ENCODE assay signal across 9 cellular contexts in genomic region chr6:73309784-73310502, GRCh38. TPM values are rescaled to one million over a fixed set of nuclear protein-coding genes. Genes with fewer than 3 reads are reported as not detected.
DNase-seq lines count a peak whose midpoint lies in the region; ATAC-seq, FAIRE-seq and TF ChIP-seq lines count a peak whose summit lies in the region.
"Had no signal": no experiment of that assay in that cellular context is flagged by ENCODE, and none has a peak within 500 bp of the region (broad histone marks: within the 10 kb centered on the region; RNA-seq: fewer than 3 reads in every experiment).

No MANE protein-coding gene starts in this region.

- no peak overlapping the region for H3K27ac ChIP-seq in H1 (ENCODE audit: low read depth, low read length)
- H3K27ac ChIP-seq in mesodermal cell (ENCODE audit: low read depth, low read length, severe bottlenecking) = peak overlapping the region; percentile 36

- no peak overlapping the region for H2BK20ac ChIP-seq in H1 (ENCODE audit: low read length)

- no peaks in the 10 kb centered on the region for H3K9me3 Mint-ChIP-seq in activated CD4-positive, alpha-beta memory T cell treated with anti-CD3 and anti-CD28 coated beads for 36 hours

- H2BK15ac ChIP-seq in H1 (ENCODE audit: low read length) = no peak overlapping the region

- peaks cover 18% of the 10 kb centered on the region for H3K27me3 Mint-ChIP-seq in activated CD4-positive, alpha-beta memory T cell treated with anti-CD3 and anti-CD28 coated beads for 36 hours

- no peaks in the 10 kb centered on the region for H4K20me1 ChIP-seq in H1 (replicated peaks in 1 of 2; ENCODE audit: control insufficient read depth in 1 of 2, insufficient read depth in 2 of 2, low read length in 2 of 2)

- no peak overlapping the region; the same call in 1 of the 2 replicates for H2BK5ac ChIP-seq in H1 (ENCODE audit: low read depth, low read length)

- H3K23me2 ChIP-seq in H1 (ENCODE audit: low read depth, low read length) = peaks cover 1% of the 10 kb centered on the region; the same call in 1 of the 2 replicates

- TF ChIP-seq EP300 in H1 (IDR thresholded peaks at IDR 0.05; ENCODE audit: borderline replicate concordance in 1 of 2, low read depth in 2 of 2, low read length in 2 of 2) = no peak

- H4K91ac ChIP-seq in H1 (replicated peaks; ENCODE audit: insufficient read length, low read length) = peak overlapping the region; percentile 25

- no peaks in the 10 kb centered on the region for H3K79me1 ChIP-seq in H1 (ENCODE audit: low read depth, low read length)

- peak overlapping the region; percentile 91 for H3K4me3 Mint-ChIP-seq in activated CD4-positive, alpha-beta memory T cell treated with anti-CD3 and anti-CD28 coated beads for 36 hours

- peak overlapping the region; percentile 77 for H3K27ac Mint-ChIP-seq in activated CD4-positive, alpha-beta memory T cell treated with anti-CD3 and anti-CD28 coated beads for 36 hours

- peak overlapping the region; percentile 53 to 69 (median 61) for H3K4me3 ChIP-seq in H1 (ENCODE audit: extremely low read depth in 1 of 4, insufficient read depth in 2 of 4, low read depth in 3 of 4, low read length in 4 of 4)
- peak overlapping the region; percentile 59 for H3K4me3 ChIP-seq in mesodermal cell (ENCODE audit: extremely low read depth, insufficient read depth, low read length, poor library complexity, severe bottlenecking)

- TF ChIP-seq RAD21 in H1 (IDR thresholded peaks at IDR 0.05 in 1 of 2, conservative IDR thresholded peaks at IDR 0.05 in 1 of 2; ENCODE audit: low read depth in 2 of 2, low read length in 2 of 2) = peak in 1 of 2 experiments; percentile 42; a peak in 2 of 4 replicates

- H3K79me2 ChIP-seq in H1 (ENCODE audit: control insufficient read depth in 1 of 2, insufficient read depth in 2 of 2, low read length in 2 of 2) = no peaks in the 10 kb centered on the region

- no peak overlapping the region for H3K23ac ChIP-seq in H1 (ENCODE audit: insufficient read length)

- peak overlapping the region in 3 of 4 experiments; percentile 55 to 66 (median 64); a peak in 6 of 7 replicates for H3K9ac ChIP-seq in H1 (replicated peaks in 1 of 4; ENCODE audit: extremely low read depth in 1 of 4, low read depth in 3 of 4, low read length in 3 of 4)

- 34% methylated on average over 49 of the region's 59 CpGs; no CpG with 5 or more reads in 1 of the 2 experiments for WGBS in H1 (ENCODE audit: extremely low coverage in 1 of 2, insufficient coverage in 1 of 2, insufficient read length in 1 of 2, insufficient replicate concordance in 2 of 2, low coverage in 1 of 2, low lambda C conversion rate in 2 of 2, missing lambda C conversion rate in 1 of 2), 2 experiments
- WGBS in mesodermal cell (ENCODE audit: insufficient coverage in 2 of 2), 2 experiments = 4 to 6% methylated on average over 51 to 53 of the region's 59 CpGs

- CTCF ChIA-PET in activated CD4-positive, alpha-beta memory T cell treated with anti-CD3 and anti-CD28 coated beads for 36 hours (lab: Charles Lee) = interaction anchor here (0.6 to 3.4 kb wide), 8 partner anchors 18 to 141 kb away, joined by 3 to 15 read pairs (median 3); no protein-coding TSS in a partner anchor
- CTCF ChIA-PET in H1 (lab: Charles Lee; ENCODE audit: partially characterized antibody) = interaction anchor here (0.7 to 3.3 kb wide), 10 partner anchors 11 to 79 kb away, joined by 3 to 18 read pairs (median 6); no protein-coding TSS in a partner anchor

- H3K4me1 ChIP-seq in H1 (replicated peaks in 1 of 4; ENCODE audit: control insufficient read depth in 3 of 4, insufficient read depth in 4 of 4, low read length in 3 of 4) (peaks cover 0 to 9% (median 0%) of the 10 kb centered on the region in 4 experiments; a peak in 2 of 7 replicates), mesodermal cell (ENCODE audit: control insufficient read depth, insufficient read depth, low read length, poor library complexity, severe bottlenecking) (no peaks in the 10 kb centered on the region)

- H3K36me3 Mint-ChIP-seq in activated CD4-positive, alpha-beta memory T cell treated with anti-CD3 and anti-CD28 coated beads for 36 hours = peaks cover 4% of the 10 kb centered on the region

- H3K56ac ChIP-seq in H1 (replicated peaks; ENCODE audit: insufficient read length, low read depth, low read length) = no peak overlapping the region

- no peak for FAIRE-seq in H1 (lab: Jason Lieb, UNC)
- FAIRE-seq: TTC549 had no signal

- H3K14ac ChIP-seq in H1 (ENCODE audit: insufficient read length) = peak overlapping the region; percentile 31

- intact Hi-C loops in activated CD4-positive, alpha-beta memory T cell treated with anti-CD3 and anti-CD28 coated beads for 36 hours (cut with micrococcal nuclease) = loop anchor here (1.0 to 10.0 kb wide), 3 partner anchors 47 to 685 kb away; partner anchors contain the start of genes KCNQ5 and KHDC1

- DNase-seq in AG09319 (ENCODE audit: extremely low read depth, low read depth) (no peak), NCI-H345 treated with DMSO at 0.1 percent for 48 hours (lab: John Stamatoyannopoulos, UW; ENCODE audit: unreplicated experiment) (peak; percentile 65), H1 (ENCODE audit: low read depth in 1 of 2, low spot score in 2 of 2) (peak in 1 of 2 experiments; percentile 61)
- DNase-seq in activated CD4-positive, alpha-beta memory T cell treated with anti-CD3 and anti-CD28 coated beads for 36 hours = peak; percentile 77
- DNase-seq in stimulated activated CD8-positive, alpha-beta memory T cell treated with anti-CD3 and anti-CD28 coated beads, Interleukin-2, amount 100 ng/mL, for 48 hours (ENCODE audit: low read depth in 2 of 2) = peak; percentile 54 to 64

- H3K27me3 ChIP-seq in H1 (replicated peaks in 1 of 4; ENCODE audit: control insufficient read depth in 3 of 4, extremely low read depth in 1 of 4, insufficient read depth in 3 of 4, low read length in 3 of 4) = no peaks in the 10 kb centered on the region

- H4K5ac ChIP-seq in H1 (ENCODE audit: insufficient read length, low read depth, low read length) = peak overlapping the region; percentile 18

- peak overlapping the region; percentile 68 for H2BK12ac ChIP-seq in H1 (ENCODE audit: low read depth, low read length)

- ATAC-seq in GM18861 (IDR thresholded peaks at IDR 0.05; ENCODE audit: unreplicated experiment) = peak; percentile 93
- peak; percentile 88 for ATAC-seq in HG03060 (IDR thresholded peaks at IDR 0.05; ENCODE audit: low read depth, unreplicated experiment)

- TF ChIP-seq CTCF in AG09319 (IDR thresholded peaks at IDR 0.05; ENCODE audit: low read depth, low read length) (peak; percentile 75), H1 (IDR thresholded peaks at IDR 0.05; ENCODE audit: control extremely low read depth in 1 of 3, insufficient read depth in 1 of 3, low read depth in 1 of 3, low read length in 3 of 3) (peak; percentile 21 to 34 (median 33); a peak in 3 of 4 replicates)

- H3K36me3 ChIP-seq in H1 (ENCODE audit: control insufficient read depth in 2 of 4, insufficient read depth in 4 of 4, low read length in 3 of 4) = no peaks in the 10 kb centered on the region
- H3K36me3 ChIP-seq in mesodermal cell (ENCODE audit: control insufficient read depth, insufficient read depth, low read length) = no peaks in the 10 kb centered on the region

- no peak overlapping the region for H2AK5ac ChIP-seq in H1 (ENCODE audit: low read depth, low read length)

- H3K4ac ChIP-seq in H1 (replicated peaks; ENCODE audit: insufficient read length, low read depth, low read length) = peak overlapping the region; percentile 24

- H2AFZ ChIP-seq in H1 (ENCODE audit: low read length) = peak overlapping the region; percentile 74; the same call in 1 of the 2 replicates

- peak overlapping the region; percentile 51 for H2BK120ac ChIP-seq in H1 (replicated peaks; ENCODE audit: low read depth, low read length)

- peak overlapping the region; percentile 75 to 97 for H3K4me2 ChIP-seq in H1 (ENCODE audit: insufficient read depth in 1 of 2, low read depth in 2 of 2, low read length in 2 of 2)

- peak overlapping the region; percentile 85 for H4K8ac ChIP-seq in H1 (ENCODE audit: extremely low read depth, insufficient read depth, low read length)

- H3K4me1 Mint-ChIP-seq in activated CD4-positive, alpha-beta memory T cell treated with anti-CD3 and anti-CD28 coated beads for 36 hours (ENCODE audit: low read depth) = peaks cover 19% of the 10 kb centered on the region

- H3K9me3 ChIP-seq in H1 (ENCODE audit: insufficient read depth in 2 of 2, low read depth in 1 of 2, low read length in 1 of 2) (peaks cover 0 to 5% of the 10 kb centered on the region in 2 experiments; a peak in 1 of 4 replicates), mesodermal cell (ENCODE audit: control insufficient read depth, low read length) (no peaks in the 10 kb centered on the region)

- POLR2A ChIA-PET in activated CD4-positive, alpha-beta memory T cell treated with anti-CD3 and anti-CD28 coated beads for 36 hours (lab: Charles Lee) = interaction anchor here (0.5 to 0.9 kb wide), 4 partner anchors 19 to 156 kb away, joined by 3 to 4 read pairs (median 3); partner anchors contain the start of gene KHDC1
- POLR2A ChIA-PET in H1 (lab: Charles Lee; ENCODE audit: partially characterized antibody) = interaction anchor here (0.9 to 2.3 kb wide), 7 partner anchors 11 to 203 kb away, joined by 3 to 8 read pairs (median 4); partner anchors contain the start of gene MTO1

- peak overlapping the region; percentile 83 for H3K18ac ChIP-seq in H1 (ENCODE audit: extremely low read depth, low read length)

- TF ChIP-seq POLR2A in H1 (IDR thresholded peaks at IDR 0.05; ENCODE audit: control extremely low read depth in 1 of 2, low read depth in 2 of 2, low read length in 2 of 2) = peak in 1 of 2 experiments; percentile 57; a peak in 2 of 3 replicates

RNA-seq across cellular contexts. Expression of gene DPPA5, which starts 44.1 kb away (rescaled TPM):
- total RNA-seq in activated CD4-positive, alpha-beta memory T cell treated with anti-CD3 and anti-CD28 coated beads for 36 hours = not detected
- 1.5 and 2.0 TPM in 2 replicates for total RNA-seq in H1 (2021; fragmentation: NEBNext Ultra II Directional; extraction: Animal tissue kit (Norgen Biotek cat#: 25700))
- 2.9 and 6.6 TPM in 2 replicates for polyA plus RNA-seq in H1 (2011; rRNA removed)
- polyA plus RNA-seq in H1 (2011; cell fraction: cytosol; rRNA removed) = 4.8 TPM
- polyA plus RNA-seq in H1 (2011; cell fraction: nucleus; rRNA removed) = 2.9 TPM
- 0.43 to 1.7 TPM (median 1.5 TPM) in 4 replicates for polyA plus RNA-seq in H1 (2012, experiment 1 of 2)
- polyA plus RNA-seq in H1 (2012, experiment 2 of 2) = 4.9 TPM
- 2.8 TPM for polyA plus RNA-seq in H1 (2013, experiment 1 of 2)
- polyA plus RNA-seq in H1 (2013, experiment 2 of 2) = 2.5 TPM
- 1.6 TPM in 1 of 2 replicates, not detected in the other for polyA minus RNA-seq in H1 (2011; rRNA and poly(A)+ RNA removed)
- not detected for polyA minus RNA-seq in H1 (2011; cell fraction: cytosol; rRNA and poly(A)+ RNA removed)
- not detected for polyA minus RNA-seq in H1 (2011; cell fraction: nucleus; rRNA and poly(A)+ RNA removed)
- not detected for polyA plus RNA-seq in mesodermal cell (2013, experiment 1 of 2)
- not detected for polyA plus RNA-seq in mesodermal cell (2013, experiment 2 of 2)

RNA-seq across cellular contexts. Expression of gene KHDC1, which starts 46.9 kb away (rescaled TPM):
- 1 to 10 TPM; 4.0 to 4.6 TPM for total RNA-seq in activated CD4-positive, alpha-beta memory T cell treated with anti-CD3 and anti-CD28 coated beads for 36 hours
- 4.3 and 4.6 TPM in 2 replicates for total RNA-seq in H1 (2021; fragmentation: NEBNext Ultra II Directional; extraction: Animal tissue kit (Norgen Biotek cat#: 25700))
- polyA plus RNA-seq in H1 (2011; rRNA removed) = 7.3 and 9.4 TPM in 2 replicates
- polyA plus RNA-seq in H1 (2011; cell fraction: cytosol; rRNA removed) = 8.7 TPM
- polyA plus RNA-seq in H1 (2011; cell fraction: nucleus; rRNA removed) = 11.6 TPM
- 4.6 to 7.1 TPM (median 6.2 TPM) in 4 replicates for polyA plus RNA-seq in H1 (2012, experiment 1 of 2)
- 4.1 TPM for polyA plus RNA-seq in H1 (2012, experiment 2 of 2)
- 5.9 TPM for polyA plus RNA-seq in H1 (2013, experiment 1 of 2)
- polyA plus RNA-seq in H1 (2013, experiment 2 of 2) = 5.4 TPM
- 4.0 and 6.5 TPM in 2 replicates for polyA minus RNA-seq in H1 (2011; rRNA and poly(A)+ RNA removed)
- polyA minus RNA-seq in H1 (2011; cell fraction: cytosol; rRNA and poly(A)+ RNA removed) = 6.2 TPM
- polyA minus RNA-seq in H1 (2011; cell fraction: nucleus; rRNA and poly(A)+ RNA removed) = 16.7 TPM
- polyA plus RNA-seq in mesodermal cell (2013, experiment 1 of 2) = 3.8 TPM
- 3.8 TPM for polyA plus RNA-seq in mesodermal cell (2013, experiment 2 of 2)

RNA-seq across cellular contexts. Expression of gene KHDC3L, which starts 52.5 kb away (rescaled TPM):
- not detected for total RNA-seq in activated CD4-positive, alpha-beta memory T cell treated with anti-CD3 and anti-CD28 coated beads for 36 hours
- total RNA-seq in H1 (2021; fragmentation: NEBNext Ultra II Directional; extraction: Animal tissue kit (Norgen Biotek cat#: 25700)) = 0.42 TPM in 1 of 2 replicates, not detected in the other
- 0.11 TPM in 1 of 2 replicates, not detected in the other for polyA plus RNA-seq in H1 (2011; rRNA removed)
- polyA plus RNA-seq in H1 (2011; cell fraction: cytosol; rRNA removed) = 0.26 TPM
- polyA plus RNA-seq in H1 (2011; cell fraction: nucleus; rRNA removed) = not detected
- 0.19 TPM in 1 of 4 replicates, not detected in the others for polyA plus RNA-seq in H1 (2012, experiment 1 of 2)
- polyA plus RNA-seq in H1 (2012, experiment 2 of 2) = not detected
- polyA plus RNA-seq in H1 (2013, experiment 1 of 2) = 0.06 TPM
- 0.22 TPM for polyA plus RNA-seq in H1 (2013, experiment 2 of 2)
- not detected in 2 replicates for polyA minus RNA-seq in H1 (2011; rRNA and poly(A)+ RNA removed)
- not detected for polyA minus RNA-seq in H1 (2011; cell fraction: cytosol; rRNA and poly(A)+ RNA removed)
- polyA minus RNA-seq in H1 (2011; cell fraction: nucleus; rRNA and poly(A)+ RNA removed) = not detected
- polyA plus RNA-seq in mesodermal cell (2013, experiment 1 of 2) = not detected
- not detected for polyA plus RNA-seq in mesodermal cell (2013, experiment 2 of 2)

RNA-seq across cellular contexts. Expression of gene OOEP, which starts 59.8 kb away (rescaled TPM):
- under 1 TPM in 1 of 2 experiments, not detected in 1; 0.45 TPM for total RNA-seq in activated CD4-positive, alpha-beta memory T cell treated with anti-CD3 and anti-CD28 coated beads for 36 hours
- total RNA-seq in H1 (2021; fragmentation: NEBNext Ultra II Directional; extraction: Animal tissue kit (Norgen Biotek cat#: 25700)) = 0.41 TPM in 1 of 2 replicates, not detected in the other
- polyA plus RNA-seq in H1 (2011; rRNA removed) = 0.20 and 0.55 TPM in 2 replicates
- 0.30 TPM for polyA plus RNA-seq in H1 (2011; cell fraction: cytosol; rRNA removed)
- 0.50 TPM for polyA plus RNA-seq in H1 (2011; cell fraction: nucleus; rRNA removed)
- 0.19 to 0.43 TPM (median 0.33 TPM) in 3 of 4 replicates, not detected in the other for polyA plus RNA-seq in H1 (2012, experiment 1 of 2)
- polyA plus RNA-seq in H1 (2012, experiment 2 of 2) = not detected
- 0.24 TPM for polyA plus RNA-seq in H1 (2013, experiment 1 of 2)
- 0.39 TPM for polyA plus RNA-seq in H1 (2013, experiment 2 of 2)
- polyA minus RNA-seq in H1 (2011; rRNA and poly(A)+ RNA removed) = not detected in 2 replicates
- not detected for polyA minus RNA-seq in H1 (2011; cell fraction: cytosol; rRNA and poly(A)+ RNA removed)
- polyA minus RNA-seq in H1 (2011; cell fraction: nucleus; rRNA and poly(A)+ RNA removed) = not detected
- polyA plus RNA-seq in mesodermal cell (2013, experiment 1 of 2) = not detected
- polyA plus RNA-seq in mesodermal cell (2013, experiment 2 of 2) = not detected
